Comparison of ENCODE assay signal across 9 cellular contexts in genomic region chr5:58620336-58620735, GRCh38. TPM values are rescaled to one million over a fixed set of nuclear protein-coding genes. Genes with fewer than 3 reads are reported as not detected.
"Had no signal": no experiment of that assay in that cellular context is flagged by ENCODE, and none has a peak within 500 bp of the region (broad histone marks: within the 10 kb centered on the region; RNA-seq: fewer than 3 reads in every experiment).

No MANE protein-coding gene starts in this region.

- H3K27ac ChIP-seq: HL-60, KMS-11 had no signal

- ATAC-seq: HepG2 had no signal

- H3K9ac ChIP-seq: KMS-11 had no signal

- H3K4me2 ChIP-seq: KMS-11 had no signal

- FAIRE-seq: HepG2, HTR-8/SVneo had no signal

- DNase-seq: IMR-90, KBM-7, KG1 had no signal

RNA-seq across cellular contexts. Expression of gene RAB3C, which starts 37.5 kb away (rescaled TPM):
- total RNA-seq: HepG2, HT-29, HT1080, IMR-90 had no signal
- polyA plus RNA-seq: HepG2, IMR-90 had no signal
